10 cellular contexts compared by ENCODE assay signal in genomic region chr13:24124789-24125476, GRCh38.
A peak's percentile ranks its signal among the peaks of the same experiment; 100 is the strongest.
DNase-seq lines count a peak whose midpoint lies in the region; ATAC-seq, FAIRE-seq and TF ChIP-seq lines count a peak whose summit lies in the region.
"Had no signal": no experiment of that assay in that cellular context is flagged by ENCODE, and none has a peak within 500 bp of the region (broad histone marks: within the 10 kb centered on the region; RNA-seq: fewer than 3 reads in every experiment).

No MANE protein-coding gene starts in this region.

- peak overlapping the region; percentile 35 for H3K4me3 Mint-ChIP-seq in dendritic cell treated with granulocyte-macrophage colony-stimulating factor and Interleukin-4, amounts not matched to agents 40 ng/mL and 50 ng/mL, for 4 days

- no peaks in the 10 kb centered on the region for H3K36me3 Mint-ChIP-seq in dendritic cell treated with granulocyte-macrophage colony-stimulating factor and Interleukin-4, amounts not matched to agents 40 ng/mL and 50 ng/mL, for 4 days (ENCODE audit: low read depth)
- H3K36me3 Mint-ChIP-seq: IgD-negative memory B cell had no signal

- intact Hi-C loops in dendritic cell treated with granulocyte-macrophage colony-stimulating factor and Interleukin-4, amounts not matched to agents 40 ng/mL and 50 ng/mL, for 4 days (cut with micrococcal nuclease) = no loop called here
- intact Hi-C loops in posterior cingulate gyrus (cut with DNase I) = no loop called here

- peak; percentile 89 for ATAC-seq in GM18498 (IDR thresholded peaks at IDR 0.05; ENCODE audit: unreplicated experiment)
- peak; percentile 82 for ATAC-seq in HG03103 (IDR thresholded peaks at IDR 0.05; ENCODE audit: low read depth, unreplicated experiment)

- no peak for FAIRE-seq in D721Med (lab: Jason Lieb, UNC)

- peaks cover 17% of the 10 kb centered on the region for H3K27me3 Mint-ChIP-seq in dendritic cell treated with granulocyte-macrophage colony-stimulating factor and Interleukin-4, amounts not matched to agents 40 ng/mL and 50 ng/mL, for 4 days

- H3K9me3 Mint-ChIP-seq in dendritic cell treated with granulocyte-macrophage colony-stimulating factor and Interleukin-4, amounts not matched to agents 40 ng/mL and 50 ng/mL, for 4 days = no peaks in the 10 kb centered on the region

- peaks cover 19% of the 10 kb centered on the region for H3K4me1 Mint-ChIP-seq in dendritic cell treated with granulocyte-macrophage colony-stimulating factor and Interleukin-4, amounts not matched to agents 40 ng/mL and 50 ng/mL, for 4 days (ENCODE audit: low read depth)

- H3K27ac Mint-ChIP-seq in dendritic cell treated with granulocyte-macrophage colony-stimulating factor and Interleukin-4, amounts not matched to agents 40 ng/mL and 50 ng/mL, for 4 days = no peak overlapping the region

- DNase-seq in GM20000 (ENCODE audit: low spot score) (peak; percentile 70), D721Med (ENCODE audit: insufficient read length, low spot score) (no peak), NCI-H774 (lab: John Stamatoyannopoulos, UW) (no peak), UCSD-AML1 (lab: John Stamatoyannopoulos, UW; ENCODE audit: unreplicated experiment) (no peak), posterior cingulate gyrus (no peak)
- DNase-seq: DMS53 had no signal

- TF ChIP-seq CTCF in GM20000 (IDR thresholded peaks at IDR 0.05; ENCODE audit: extremely low read depth, missing control alignments) = no peak
- no peak for TF ChIP-seq CTCF in D721Med (IDR thresholded peaks at IDR 0.05; ENCODE audit: insufficient read depth, missing control alignments)
